In genomic region chrX:37755073-37755472, GRCh38 we compare ENCODE assay signal across 1 cellular context.
TF ChIP-seq lines count a peak whose summit lies in the region.

No MANE protein-coding gene starts in this region.

TF ChIP-seq in GM12878, 131 proteins besides CTCF, POLR2A, EP300 and RAD21 (continued from another document):
- TF ChIP-seq MLLT1 (IDR thresholded peaks at IDR 0.05) (0 out of 2 replicates have a peak, but pooled peaks have one; percentile 46), MEF2B (IDR thresholded peaks at IDR 0.05; ENCODE audit: partially characterized antibody, poor library complexity, severe bottlenecking) (peak; percentile 23), RUNX3 (IDR thresholded peaks at IDR 0.05; ENCODE audit: low read length) (peak; percentile 98), CEBPB (IDR thresholded peaks at IDR 0.05; ENCODE audit: borderline replicate concordance in 1 of 2, low read depth in 2 of 2, low read length in 2 of 2) (peak in 1 of 2 experiments; percentile 51; a peak in 1 of 4 replicates), USF1 (IDR thresholded peaks at IDR 0.05; ENCODE audit: borderline replicate concordance, extremely low read length, insufficient read depth, low read depth, low read length) (no peak), IKZF2 (IDR thresholded peaks at IDR 0.05) (peak; percentile 76 to 84), NFIC (IDR thresholded peaks at IDR 0.05; ENCODE audit: low read depth, low read length) (peak; percentile 72; the same call in 1 of the 2 replicates), ATF7 (IDR thresholded peaks at IDR 0.05; ENCODE audit: low read depth) (peak; percentile 69), ETV6 (conservative IDR thresholded peaks at IDR 0.05 in 1 of 2, IDR thresholded peaks at IDR 0.05 in 1 of 2; ENCODE audit: borderline replicate concordance in 1 of 2, low read depth in 1 of 2) (peak in 1 of 2 experiments; percentile 97; a peak in 2 of 4 replicates), EED (IDR thresholded peaks at IDR 0.05; ENCODE audit: low read depth) (peak; percentile 77), SP1 (IDR thresholded peaks at IDR 0.05; ENCODE audit: low read depth, low read length) (peak; percentile 38), USF2 (IDR thresholded peaks at IDR 0.05; ENCODE audit: borderline replicate concordance, low read depth, low read length) (no peak), TARDBP (IDR thresholded peaks at IDR 0.05; ENCODE audit: borderline replicate concordance) (no peak), IRF4 (IDR thresholded peaks at IDR 0.05; ENCODE audit: low read depth, low read length) (peak; percentile 63; the same call in 1 of the 2 replicates), IRF3 (IDR thresholded peaks at IDR 0.05) (no peak), SREBF1 (IDR thresholded peaks at IDR 0.05; ENCODE audit: low read length) (no peak), YBX1 (IDR thresholded peaks at IDR 0.05) (no peak), IKZF1 (conservative IDR thresholded peaks at IDR 0.05) (peak; percentile 82), IRF5 (IDR thresholded peaks at IDR 0.05; ENCODE audit: borderline replicate concordance) (no peak), DPF2 (IDR thresholded peaks at IDR 0.05) (peak; percentile 83; the same call in 1 of the 2 replicates), SPI1 (IDR thresholded peaks at IDR 0.05; ENCODE audit: borderline replicate concordance, insufficient read depth, low read depth, low read length) (peak; percentile 95), BMI1 (IDR thresholded peaks at IDR 0.05; ENCODE audit: borderline replicate concordance) (no peak), TCF12 (IDR thresholded peaks at IDR 0.05; ENCODE audit: low read depth, low read length) (0 out of 2 replicates have a peak, but pooled peaks have one; percentile 36), MTA2 (IDR thresholded peaks at IDR 0.05; ENCODE audit: low read depth) (peak; percentile 47; the same call in 1 of the 2 replicates), NBN (IDR thresholded peaks at IDR 0.05) (no peak), FOXM1 (IDR thresholded peaks at IDR 0.05; ENCODE audit: low read depth, low read length) (peak; percentile 65; the same call in 1 of the 2 replicates)
TF ChIP-seq in GM12878: peak in this region for 27.
